Comparison of ENCODE assay signal across 32 cellular contexts in the genomic region with DNA sequence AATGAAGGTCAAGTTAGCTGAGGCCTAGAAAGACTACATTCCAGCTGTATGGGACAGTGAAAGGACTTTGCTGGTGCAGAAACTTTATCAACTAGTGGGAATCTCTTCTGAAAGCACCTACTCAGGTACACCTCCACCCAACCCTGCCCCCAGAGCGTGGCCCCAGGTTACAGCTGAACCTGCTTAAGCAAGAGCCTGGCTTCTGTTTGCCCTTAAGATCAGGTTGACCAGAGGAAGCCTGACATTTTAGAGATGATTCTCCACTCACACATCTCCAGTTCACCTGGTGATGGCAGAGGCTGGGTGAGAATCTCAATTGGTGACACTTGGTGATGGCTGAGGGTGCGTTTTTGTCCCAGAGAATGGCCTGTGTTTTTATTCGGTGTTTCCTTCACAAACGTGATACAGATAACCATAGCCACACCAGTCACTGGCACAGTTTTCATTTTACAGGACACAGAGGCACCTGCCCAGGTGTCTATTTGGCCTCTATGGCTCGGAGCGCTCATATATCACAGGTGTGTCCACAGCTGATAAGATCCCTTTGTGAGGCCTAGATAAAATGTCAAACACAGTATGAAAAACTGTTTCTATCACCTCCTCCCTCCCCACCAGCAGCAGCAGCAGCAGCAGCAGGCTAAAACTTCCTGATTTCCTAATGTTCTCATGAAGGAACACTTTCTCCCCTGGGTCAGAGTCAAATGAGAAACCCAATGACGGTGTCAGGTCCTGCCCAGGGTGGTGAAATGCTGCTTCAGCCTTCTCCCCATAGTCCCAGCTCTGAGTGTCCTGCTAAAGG. TPM values are rescaled to one million over a fixed set of nuclear protein-coding genes. Genes with fewer than 3 reads are reported as not detected.
A peak's percentile ranks its signal among the peaks of the same experiment; 100 is the strongest.
DNase-seq lines count a peak whose midpoint lies in the region; ATAC-seq and TF ChIP-seq lines count a peak whose summit lies in the region.
"Had no signal": no experiment of that assay in that cellular context is flagged by ENCODE, and none has a peak within 500 bp of the region (broad histone marks: within the 10 kb centered on the region; RNA-seq: fewer than 3 reads in every experiment).

No MANE protein-coding gene starts in this region.

- H3K36me3 ChIP-seq in duodenal mucosa (ENCODE audit: control insufficient read depth in 1 of 2, insufficient read depth in 2 of 2, low read length in 2 of 2) (peaks cover 0 to 2% of the 10 kb centered on the region in 2 donors), neural progenitor cell (no peaks in the 10 kb centered on the region)
- H3K36me3 ChIP-seq: heart right ventricle, SJCRH30, tibial nerve had no signal

- H2AFZ ChIP-seq in neural progenitor cell (replicated peaks), result no peak overlapping the region

- H3K36me3 Mint-ChIP-seq in CD14-positive monocyte (no peaks in the 10 kb centered on the region), neural progenitor cell (no peaks in the 10 kb centered on the region)
- H3K36me3 Mint-ChIP-seq in activated CD4-positive, alpha-beta T cell treated with anti-CD3 and anti-CD28 coated beads for 36 hours (ENCODE audit: low read depth), result no peaks in the 10 kb centered on the region
- H3K36me3 Mint-ChIP-seq: CD8-positive, alpha-beta T cell; memory B cell; naive B cell had no signal

- H3K4me3 Mint-ChIP-seq in CD14-positive monocyte (no peak overlapping the region), neural progenitor cell (no peak overlapping the region)
- no peak overlapping the region for H3K4me3 Mint-ChIP-seq in activated CD4-positive, alpha-beta T cell treated with anti-CD3 and anti-CD28 coated beads for 36 hours
- H3K4me3 Mint-ChIP-seq: activated CD4-positive, alpha-beta memory T cell treated with anti-CD3 and anti-CD28 coated beads, Interleukin-2, amount 10 ng/mL, durations not matched to agents 7 days and 5 days; activated naive CD4-positive, alpha-beta T cell treated with anti-CD3 and anti-CD28 coated beads, Interleukin-2, amount 50 U/mL, for 24 hours; CD8-positive, alpha-beta T cell; memory B cell; T-cell had no signal

- H3K27me3 Mint-ChIP-seq in CD14-positive monocyte (ENCODE audit: low read depth in 3 of 3) (peaks cover 0 to 2% (median 1%) of the 10 kb centered on the region in 3 donors), neural progenitor cell (ENCODE audit: insufficient read depth, low read depth) (peaks cover 2% of the 10 kb centered on the region)
- H3K27me3 Mint-ChIP-seq in activated CD4-positive, alpha-beta T cell treated with anti-CD3 and anti-CD28 coated beads for 36 hours, result no peaks in the 10 kb centered on the region
- H3K27me3 Mint-ChIP-seq: activated CD4-positive, alpha-beta memory T cell treated with anti-CD3 and anti-CD28 coated beads, Interleukin-2, amount 10 ng/mL, durations not matched to agents 7 days and 5 days; activated naive CD4-positive, alpha-beta T cell treated with anti-CD3 and anti-CD28 coated beads, Interleukin-2, amount 50 U/mL, for 24 hours; T-cell had no signal

- H3K4me3 ChIP-seq in duodenal mucosa (ENCODE audit: low read depth in 1 of 2, low read length in 2 of 2) (peak overlapping the region in 1 of 2 donors; percentile 30), neural progenitor cell (no peak overlapping the region)
- H3K4me3 ChIP-seq: A549, heart right ventricle, SJCRH30, smooth muscle cell, tibial nerve had no signal

- ATAC-seq in GM19328 (IDR thresholded peaks at IDR 0.05; ENCODE audit: unreplicated experiment) (no peak), GM19351 (IDR thresholded peaks at IDR 0.05; ENCODE audit: unreplicated experiment) (no peak)
- ATAC-seq in activated CD4-positive, alpha-beta T cell treated with anti-CD3 and anti-CD28 coated beads for 36 hours, result no peak
- ATAC-seq: A549; CD8-positive, alpha-beta T cell; HCT116; heart right ventricle; T-cell had no signal

- H3K9me3 ChIP-seq in duodenal mucosa (ENCODE audit: control insufficient read depth in 1 of 2, low read length in 2 of 2) (no peaks in the 10 kb centered on the region), neural progenitor cell (ENCODE audit: low read depth) (no peaks in the 10 kb centered on the region)
- H3K9me3 ChIP-seq: A549, heart right ventricle, SJCRH30, tibial nerve had no signal

- H3K9ac ChIP-seq in duodenal mucosa (ENCODE audit: low read depth in 1 of 2, low read length in 2 of 2) (peak overlapping the region; percentile 8 to 44), neural progenitor cell (no peak overlapping the region)

- H3K4me1 Mint-ChIP-seq in CD14-positive monocyte (peaks cover 32% of the 10 kb centered on the region), neural progenitor cell (peaks cover 13% of the 10 kb centered on the region)
- peaks cover 23% of the 10 kb centered on the region for H3K4me1 Mint-ChIP-seq in activated CD4-positive, alpha-beta T cell treated with anti-CD3 and anti-CD28 coated beads for 36 hours

- no peaks in the 10 kb centered on the region for H3K79me2 ChIP-seq in neural progenitor cell (ENCODE audit: low read depth)

- H3K9me3 Mint-ChIP-seq in CD14-positive monocyte, result peaks cover 0 to 4% (median 0%) of the 10 kb centered on the region in 7 donors
- no peaks in the 10 kb centered on the region for H3K9me3 Mint-ChIP-seq in neural progenitor cell
- H3K9me3 Mint-ChIP-seq in activated CD4-positive, alpha-beta T cell treated with anti-CD3 and anti-CD28 coated beads for 36 hours (ENCODE audit: low read depth), result no peaks in the 10 kb centered on the region
- H3K9me3 Mint-ChIP-seq: activated CD4-positive, alpha-beta memory T cell treated with anti-CD3 and anti-CD28 coated beads, Interleukin-2, amount 10 ng/mL, durations not matched to agents 7 days and 5 days; activated naive CD4-positive, alpha-beta T cell treated with anti-CD3 and anti-CD28 coated beads, Interleukin-2, amount 50 U/mL, for 24 hours; activated T-helper 2 cell treated with anti-CD3 and anti-CD28 coated beads, Interferon-gamma antibody, Interleukin-2, Interleukin-4, amounts not matched to agents 10 μg/mL and 5 μg/mL and 100 μg/mL, durations not matched to agents 14 hours and 24 hours and 36 hours; CD8-positive, alpha-beta T cell; memory B cell; naive B cell; T-cell had no signal

- H3F3A ChIP-seq in neural progenitor cell (ENCODE audit: low read depth), result no peaks in the 10 kb centered on the region

- H4K20me1 ChIP-seq in neural progenitor cell (ENCODE audit: low read depth), result no peaks in the 10 kb centered on the region

- H3K27ac Mint-ChIP-seq in CD14-positive monocyte (peak overlapping the region in 6 of 7 donors; percentile 38 to 88 (median 66)), neural progenitor cell (peak overlapping the region; percentile 66)
- no peak overlapping the region for H3K27ac Mint-ChIP-seq in activated CD4-positive, alpha-beta T cell treated with anti-CD3 and anti-CD28 coated beads for 36 hours
- H3K27ac Mint-ChIP-seq: activated CD4-positive, alpha-beta memory T cell treated with anti-CD3 and anti-CD28 coated beads, Interleukin-2, amount 10 ng/mL, durations not matched to agents 7 days and 5 days; activated naive CD4-positive, alpha-beta T cell treated with anti-CD3 and anti-CD28 coated beads, Interleukin-2, amount 50 U/mL, for 24 hours; activated T-helper 2 cell treated with anti-CD3 and anti-CD28 coated beads, Interferon-gamma antibody, Interleukin-2, Interleukin-4, amounts not matched to agents 10 μg/mL and 5 μg/mL and 100 μg/mL, durations not matched to agents 14 hours and 24 hours and 36 hours; CD8-positive, alpha-beta T cell; memory B cell; T-cell had no signal

- H3K27ac ChIP-seq in duodenal mucosa (ENCODE audit: low read depth, low read length) (no peak overlapping the region), neural progenitor cell (no peak overlapping the region)
- H3K27ac ChIP-seq: A549, heart right ventricle, SJCRH30 had no signal

- no peaks in the 10 kb centered on the region for H3K27me3 ChIP-seq in duodenal mucosa (ENCODE audit: control insufficient read depth in 1 of 2, insufficient read depth in 2 of 2, low read length in 2 of 2)
- H3K27me3 ChIP-seq in neural progenitor cell, result no peaks in the 10 kb centered on the region
- H3K27me3 ChIP-seq: heart right ventricle, SJCRH30, tibial nerve had no signal

- intact Hi-C loops in CD14-positive monocyte (cut with micrococcal nuclease), result no loop called here
- intact Hi-C loops in activated CD4-positive, alpha-beta T cell treated with anti-CD3 and anti-CD28 coated beads for 36 hours (cut with DNase I, micrococcal nuclease), result no loop called here

- CTCF ChIA-PET in activated CD4-positive, alpha-beta T cell treated with anti-CD3 and anti-CD28 coated beads for 36 hours (lab: Charles Lee), result interaction anchor here (0.7 to 1.9 kb wide), 2 partner anchors 9 to 286 kb away, joined by 3 to 5 read pairs; no protein-coding TSS in a partner anchor

- TF ChIP-seq CTCF in CD14-positive monocyte (IDR thresholded peaks at IDR 0.05) (no peak), neural progenitor cell (IDR thresholded peaks at IDR 0.05) (no peak)

- POLR2A ChIA-PET in activated CD4-positive, alpha-beta T cell treated with anti-CD3 and anti-CD28 coated beads for 36 hours (lab: Charles Lee), result no interaction called here

- DNase-seq in CD14-positive monocyte (ENCODE audit: low spot score) (no peak), NCI-H146 (lab: John Stamatoyannopoulos, UW) (peak; percentile 95), neural progenitor cell (ENCODE audit: low spot score) (no peak), NCI-H774 (lab: John Stamatoyannopoulos, UW) (no peak)
- DNase-seq in activated CD4-positive, alpha-beta T cell treated with anti-CD3 and anti-CD28 coated beads for 36 hours, result no peak
- DNase-seq: activated CD4-positive, alpha-beta memory T cell treated with anti-CD3 and anti-CD28 coated beads, Interleukin-2, amount 10 ng/mL, durations not matched to agents 7 days and 5 days; activated CD4-positive, CD25-positive, alpha-beta regulatory T cell treated with anti-CD3 and anti-CD28 coated beads, Interleukin-2, amount 50 U/mL, for 72 hours; amygdala; CD8-positive, alpha-beta T cell; effector CD8-positive, alpha-beta T cell; erythroblast; heart right ventricle; naive B cell; NCI-H1436 treated with DMSO at 0.1 percent for 48 hours; NCI-H510A treated with DMSO at 0.1 percent for 48 hours; occipital lobe; retina; SJCRH30; stimulated activated CD4-positive, alpha-beta T cell treated with anti-CD3 and anti-CD28 coated beads, Interleukin-1b, Interleukin-23, amount 100 ng/mL, for 48 hours; stimulated activated CD8-positive, alpha-beta memory T cell treated with anti-CD3 and anti-CD28 coated beads, Interleukin-4, amount 100 ng/mL, for 48 hours; T-cell had no signal

- H3K4me2 ChIP-seq in neural progenitor cell, result no peak overlapping the region
- H3K4me2 ChIP-seq: A549, smooth muscle cell had no signal

- H3K4me1 ChIP-seq in duodenal mucosa (ENCODE audit: control insufficient read depth in 1 of 2, insufficient read depth in 2 of 2, low read length in 2 of 2) (peaks cover 35 to 48% of the 10 kb centered on the region in 2 donors), neural progenitor cell (peaks cover 6% of the 10 kb centered on the region)
- H3K4me1 ChIP-seq: A549, SJCRH30 had no signal

RNA-seq across cellular contexts. Expression of a gene that starts 24.2 kb away (rescaled TPM):
- not detected for polyA plus RNA-seq in CD14-positive monocyte
- total RNA-seq in neural progenitor cell (ENCODE audit: low replicate concordance), result 1.5 and 2.0 TPM in 2 replicates
- total RNA-seq in activated CD4-positive, alpha-beta T cell treated with anti-CD3 and anti-CD28 coated beads for 36 hours, result 1 to 10 TPM; 7.1 to 8.7 TPM
- total RNA-seq: bronchial epithelial cell, SJCRH30 had no signal

RNA-seq across cellular contexts. Expression of a gene that starts 47.6 kb away (rescaled TPM):
- 10 to 100 TPM; 43.3 to 50.8 TPM for polyA plus RNA-seq in CD14-positive monocyte
- 18.5 and 22.1 TPM in 2 replicates for total RNA-seq in neural progenitor cell (ENCODE audit: low replicate concordance)
- total RNA-seq in activated CD4-positive, alpha-beta T cell treated with anti-CD3 and anti-CD28 coated beads for 36 hours, result 10 to 100 TPM; 26.8 to 28.4 TPM
